In the genomic region with DNA sequence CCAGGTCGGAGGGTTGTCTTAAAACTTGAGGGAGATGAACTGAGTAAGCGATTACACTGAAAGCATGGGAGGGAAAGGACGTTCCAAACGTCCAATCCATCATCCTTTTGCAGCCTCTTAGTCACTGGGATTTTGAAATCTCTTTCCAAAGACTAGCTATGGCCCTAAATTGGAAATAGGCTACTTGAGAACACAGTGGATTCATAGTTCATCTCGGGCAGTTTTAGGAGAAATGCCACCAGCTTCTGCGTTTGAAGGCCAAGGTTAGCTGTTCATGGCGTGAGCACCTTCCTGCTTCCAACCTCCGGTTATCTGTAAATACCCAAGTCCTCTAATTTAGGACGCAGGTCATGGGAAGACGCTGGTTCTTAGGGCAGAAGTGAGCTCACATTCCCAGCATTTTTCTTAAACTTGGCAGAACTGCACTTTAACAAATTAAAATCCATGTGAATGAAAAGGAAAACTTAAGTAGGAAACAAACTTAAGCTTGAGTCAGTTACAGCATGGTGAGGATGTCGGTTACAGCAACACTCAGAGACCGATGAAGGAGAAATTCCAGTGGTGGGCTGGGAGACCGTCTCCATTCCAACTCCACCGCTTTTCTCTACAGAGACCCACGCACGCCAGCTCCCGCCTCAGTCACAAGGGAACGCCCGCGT, we compare ENCODE assay signal across 8 cellular contexts. TPM values are rescaled to one million over a fixed set of nuclear protein-coding genes. Genes with fewer than 3 reads are reported as not detected.
DNase-seq lines count a peak whose midpoint lies in the region; ATAC-seq and TF ChIP-seq lines count a peak whose summit lies in the region.

No MANE protein-coding gene starts in this region.

- intact Hi-C loops in activated CD4-positive, alpha-beta T cell treated with anti-CD3 and anti-CD28 coated beads for 36 hours (cut with DNase I, micrococcal nuclease): loop anchor here (1.0 to 10.0 kb wide), 20 partner anchors 42 to 958 kb away; partner anchors contain the start of genes CLHC1 (in 2 of the 2), PPP4R3B (in 2 of the 2), RPS27A (in 2 of the 2) and RTN4 (in 2 of the 2)

- TF ChIP-seq CTCF in nephron progenitor cell (IDR thresholded peaks at IDR 0.05): no peak

- no peak for ATAC-seq in activated CD4-positive, alpha-beta T cell treated with anti-CD3 and anti-CD28 coated beads for 36 hours
- ATAC-seq in effector memory CD8-positive, alpha-beta T cell (replicated peaks): no peak
- ATAC-seq in GM21515 (IDR thresholded peaks at IDR 0.05; ENCODE audit: unreplicated experiment): no peak

- H3K9me3 Mint-ChIP-seq in activated CD4-positive, alpha-beta T cell treated with anti-CD3 and anti-CD28 coated beads for 36 hours (ENCODE audit: low read depth): no peaks in the 10 kb centered on the region
- no peaks in the 10 kb centered on the region for H3K9me3 Mint-ChIP-seq in effector memory CD8-positive, alpha-beta T cell
- peaks cover 9% of the 10 kb centered on the region for H3K9me3 Mint-ChIP-seq in nephron progenitor cell

- H3K27ac Mint-ChIP-seq in activated CD4-positive, alpha-beta T cell treated with anti-CD3 and anti-CD28 coated beads for 36 hours: peak overlapping the region; percentile 51
- H3K27ac Mint-ChIP-seq in effector memory CD8-positive, alpha-beta T cell: peak overlapping the region; percentile 73 to 88
- no peak overlapping the region for H3K27ac Mint-ChIP-seq in nephron progenitor cell

- peaks cover 12% of the 10 kb centered on the region for H3K4me1 Mint-ChIP-seq in activated CD4-positive, alpha-beta T cell treated with anti-CD3 and anti-CD28 coated beads for 36 hours
- peaks cover 10 to 11% of the 10 kb centered on the region in 2 donors for H3K4me1 Mint-ChIP-seq in effector memory CD8-positive, alpha-beta T cell (ENCODE audit: low read depth in 2 of 2)
- peaks cover 17% of the 10 kb centered on the region for H3K4me1 Mint-ChIP-seq in nephron progenitor cell

- H3K27me3 Mint-ChIP-seq in activated CD4-positive, alpha-beta T cell treated with anti-CD3 and anti-CD28 coated beads for 36 hours: peaks cover 45% of the 10 kb centered on the region
- peaks cover 47 to 50% of the 10 kb centered on the region in 2 donors for H3K27me3 Mint-ChIP-seq in effector memory CD8-positive, alpha-beta T cell
- peaks cover 91% of the 10 kb centered on the region for H3K27me3 Mint-ChIP-seq in nephron progenitor cell (ENCODE audit: low read depth, poor library complexity)

- CTCF ChIA-PET in activated CD4-positive, alpha-beta T cell treated with anti-CD3 and anti-CD28 coated beads for 36 hours (lab: Charles Lee): interaction anchor here (0.6 to 1.9 kb wide), 14 partner anchors 10 to 284 kb away, joined by 3 to 6 read pairs (median 3); no protein-coding TSS in a partner anchor

- peak overlapping the region; percentile 80 for H3K4me3 Mint-ChIP-seq in activated CD4-positive, alpha-beta T cell treated with anti-CD3 and anti-CD28 coated beads for 36 hours
- peak overlapping the region; percentile 94 to 99 for H3K4me3 Mint-ChIP-seq in effector memory CD8-positive, alpha-beta T cell
- H3K4me3 Mint-ChIP-seq in nephron progenitor cell: peak overlapping the region; percentile 91

- H3K36me3 Mint-ChIP-seq in activated CD4-positive, alpha-beta T cell treated with anti-CD3 and anti-CD28 coated beads for 36 hours (ENCODE audit: low read depth): no peaks in the 10 kb centered on the region
- no peaks in the 10 kb centered on the region for H3K36me3 Mint-ChIP-seq in effector memory CD8-positive, alpha-beta T cell (ENCODE audit: insufficient read depth)
- H3K36me3 Mint-ChIP-seq in nephron progenitor cell (ENCODE audit: low read depth): no peaks in the 10 kb centered on the region

- no peak for DNase-seq in activated CD4-positive, alpha-beta T cell treated with anti-CD3 and anti-CD28 coated beads for 36 hours
- no peak for DNase-seq in activated CD4-positive, alpha-beta T cell treated with anti-CD3 and anti-CD28 coated beads, Interleukin-2, amount 50 U/mL, for 4 hours
- peak; percentile 44 for DNase-seq in NCI-H69 (lab: John Stamatoyannopoulos, UW)
- DNase-seq in effector memory CD8-positive, alpha-beta T cell: no peak
- DNase-seq in nephron progenitor cell: no peak
- DNase-seq in SIG-M5 treated with dmso at 0.1 percent for 504 hours (lab: John Stamatoyannopoulos, UW; ENCODE audit: unreplicated experiment): no peak
- no peak for DNase-seq in GM19240 (ENCODE audit: insufficient read length, low spot score)

- POLR2A ChIA-PET in activated CD4-positive, alpha-beta T cell treated with anti-CD3 and anti-CD28 coated beads for 36 hours (lab: Charles Lee): interaction anchor here (1.0 to 1.3 kb wide), 2 partner anchors 8 to 327 kb away, joined by 3 read pairs; partner anchors contain the start of gene RTN4

RNA-seq across cellular contexts. Expression of gene EML6, which starts 0.7 kb away (rescaled TPM):
- under 1 TPM; 0.16 to 0.30 TPM for total RNA-seq in activated CD4-positive, alpha-beta T cell treated with anti-CD3 and anti-CD28 coated beads for 36 hours
